19 cellular contexts compared by ENCODE assay signal in the genomic region with DNA sequence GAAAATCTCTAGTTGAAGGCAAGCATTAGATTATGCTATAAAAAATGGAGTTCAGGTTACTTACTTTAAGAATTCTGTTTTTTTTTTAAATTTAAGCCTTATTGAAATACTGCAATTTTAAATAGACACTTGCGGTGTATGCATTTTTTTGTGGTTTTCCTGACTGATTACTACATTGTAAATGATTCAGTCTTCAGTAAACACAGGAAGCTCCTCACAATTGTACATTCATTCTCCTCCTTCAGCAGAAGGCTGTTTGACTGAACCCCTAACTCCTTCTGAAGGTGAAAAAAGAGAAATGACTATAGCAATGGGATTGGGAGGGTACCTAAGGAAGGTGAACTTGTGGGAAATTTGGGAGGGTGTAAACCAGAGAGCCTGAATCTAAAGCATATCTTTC.
DNase-seq lines count a peak whose midpoint lies in the region; ATAC-seq and TF ChIP-seq lines count a peak whose summit lies in the region.
"Had no signal": no experiment of that assay in that cellular context is flagged by ENCODE, and none has a peak within 500 bp of the region (broad histone marks: within the 10 kb centered on the region; RNA-seq: fewer than 3 reads in every experiment).

No MANE protein-coding gene starts in this region.

- 0 out of 2 replicates have a peak overlapping the region, but pooled peaks have one; percentile 5 for H3K4me3 ChIP-seq in PC-9
- no peak overlapping the region for H3K4me3 ChIP-seq in effector memory CD4-positive, alpha-beta T cell (ENCODE audit: insufficient read depth, low read depth, low read length, poor library complexity, severe bottlenecking)
- H3K4me3 ChIP-seq: gastrocnemius medialis, suprapubic skin had no signal

- no peak for TF ChIP-seq CTCF in PC-9 (conservative IDR thresholded peaks at IDR 0.05)

- peaks cover 8% of the 10 kb centered on the region; the same call in 1 of the 2 replicates for H3F3A ChIP-seq in PC-9 (ENCODE audit: insufficient read depth, low read depth)

- H3K4me2 ChIP-seq in PC-9, result peak overlapping the region; percentile 70

- H3K27ac ChIP-seq in PC-9, result 0 out of 2 replicates have a peak overlapping the region, but pooled peaks have one; percentile 72
- no peak overlapping the region for H3K27ac ChIP-seq in effector memory CD4-positive, alpha-beta T cell (ENCODE audit: insufficient read depth, low read length, poor library complexity, severe bottlenecking)
- H3K27ac ChIP-seq: gastrocnemius medialis, suprapubic skin had no signal

- H2AFZ ChIP-seq in PC-9, result no peak overlapping the region

- DNase-seq in ELR (ENCODE audit: low read depth) (peak; percentile 76), H4 (ENCODE audit: low spot score) (peak; percentile 44), PC-9 (peak in 1 of 2 experiments; percentile 66), iris pigment epithelial cell (ENCODE audit: low read depth) (peak; percentile 67), posterior vena cava (ENCODE audit: low spot score) (no peak)
- no peak for DNase-seq in effector memory CD4-positive, alpha-beta T cell
- DNase-seq: activated CD4-positive, alpha-beta T cell treated with anti-CD3 and anti-CD28 coated beads for 36 hours; activated CD8-positive, alpha-beta memory T cell treated with anti-CD3 and anti-CD28 coated beads, Interleukin-2, amount 50 U/mL, for 4 hours; aorta; COR-L47; cortex of kidney; gastrocnemius medialis; NCI-H1694; NCI-H524 treated with DMSO at 0.1 percent for 48 hours; stimulated activated CD4-positive, alpha-beta T cell treated with anti-CD3 and anti-CD28 coated beads, Interleukin-4, amount 100 ng/mL, for 4 hours; stimulated activated CD8-positive, alpha-beta memory T cell treated with anti-CD3 and anti-CD28 coated beads, Interleukin-4, amount 100 ng/mL, for 48 hours; T-helper 9 cell had no signal

- no peaks in the 10 kb centered on the region for H4K20me1 ChIP-seq in PC-9 (ENCODE audit: insufficient read depth)

- peaks cover 34% of the 10 kb centered on the region for H3K4me1 ChIP-seq in PC-9 (replicated peaks; ENCODE audit: insufficient read depth)
- H3K4me1 ChIP-seq in effector memory CD4-positive, alpha-beta T cell (ENCODE audit: control insufficient read depth, insufficient read depth, low read length, poor library complexity, severe bottlenecking), result no peaks in the 10 kb centered on the region

- H3K9me2 ChIP-seq in PC-9 (ENCODE audit: insufficient read depth), result no peaks in the 10 kb centered on the region

- POLR2A ChIA-PET in PC-9 (lab: Charles Lee; ENCODE audit: unreplicated experiment), result no interaction called here

- H3K79me2 ChIP-seq in PC-9 (ENCODE audit: low read depth), result no peaks in the 10 kb centered on the region

- CTCF ChIA-PET in PC-9 (lab: Charles Lee), result no interaction called here

- no peaks in the 10 kb centered on the region for H3K36me3 ChIP-seq in PC-9 (ENCODE audit: low read depth)
- no peaks in the 10 kb centered on the region for H3K36me3 ChIP-seq in effector memory CD4-positive, alpha-beta T cell (ENCODE audit: control insufficient read depth, insufficient read depth, low read length)
- H3K36me3 ChIP-seq: gastrocnemius medialis, suprapubic skin had no signal

- no peak for ATAC-seq in HG03354 (IDR thresholded peaks at IDR 0.05; ENCODE audit: poor library complexity, severe bottlenecking, unreplicated experiment)
- ATAC-seq: activated CD4-positive, alpha-beta T cell treated with anti-CD3 and anti-CD28 coated beads for 36 hours; gastrocnemius medialis had no signal

- no TSS peak for BruUV-seq in PC-9 (replicated peaks; lab: Mats Ljungman, UMichigan)

- intact Hi-C loops in PC-9 (cut with micrococcal nuclease; ENCODE audit: unreplicated experiment) (no loop called here), posterior vena cava (cut with DNase I) (no loop called here)

- no peaks in the 10 kb centered on the region; the same call in 1 of the 2 replicates for H3K9me3 ChIP-seq in PC-9 (ENCODE audit: insufficient read depth, low read depth)
- no peaks in the 10 kb centered on the region for H3K9me3 ChIP-seq in effector memory CD4-positive, alpha-beta T cell (ENCODE audit: control insufficient read depth, low read length)
- H3K9me3 ChIP-seq: gastrocnemius medialis, suprapubic skin had no signal

- no peaks in the 10 kb centered on the region for H3K27me3 ChIP-seq in PC-9 (ENCODE audit: insufficient read depth, low read depth)
- no peaks in the 10 kb centered on the region for H3K27me3 ChIP-seq in effector memory CD4-positive, alpha-beta T cell (replicated peaks; ENCODE audit: control insufficient read depth, insufficient read depth, low read length, poor library complexity, severe bottlenecking)
- H3K27me3 ChIP-seq: gastrocnemius medialis, suprapubic skin had no signal

Comparison
In these comparisons a context has a peak if more than half of its experiments do, and no peak if none do; other contexts are left out.
1. DNase-seq: peak in ELR (single experiment), H4 (single experiment) and iris pigment epithelial cell (single experiment); none in effector memory CD4-positive, alpha-beta T cell (0 of 3) and posterior vena cava (single experiment).